ENCODE assay signal across 1 cellular context in genomic region chr5:132147663-132148062, GRCh38.
A peak's percentile ranks its signal among the peaks of the same experiment; 100 is the strongest.
TF ChIP-seq lines count a peak whose summit lies in the region.

No MANE protein-coding gene starts in this region.

TF ChIP-seq in K562, 482 proteins besides CTCF, POLR2A, EP300 and RAD21 (continued from another document and continues in another):
- TF ChIP-seq SMARCA4 (IDR thresholded peaks at IDR 0.05), result peak; percentile 43; the same call in 1 of the 2 replicates
- no peak for TF ChIP-seq KAT8 (IDR thresholded peaks at IDR 0.05; ENCODE audit: low read depth)
- no peak for TF ChIP-seq GTF2F1 (IDR thresholded peaks at IDR 0.05; ENCODE audit: low read depth, low read length)
- no peak for TF ChIP-seq RERE (CRISPR knock-in tag; IDR thresholded peaks at IDR 0.05; ENCODE audit: borderline replicate concordance)
- TF ChIP-seq, protein P1, sequence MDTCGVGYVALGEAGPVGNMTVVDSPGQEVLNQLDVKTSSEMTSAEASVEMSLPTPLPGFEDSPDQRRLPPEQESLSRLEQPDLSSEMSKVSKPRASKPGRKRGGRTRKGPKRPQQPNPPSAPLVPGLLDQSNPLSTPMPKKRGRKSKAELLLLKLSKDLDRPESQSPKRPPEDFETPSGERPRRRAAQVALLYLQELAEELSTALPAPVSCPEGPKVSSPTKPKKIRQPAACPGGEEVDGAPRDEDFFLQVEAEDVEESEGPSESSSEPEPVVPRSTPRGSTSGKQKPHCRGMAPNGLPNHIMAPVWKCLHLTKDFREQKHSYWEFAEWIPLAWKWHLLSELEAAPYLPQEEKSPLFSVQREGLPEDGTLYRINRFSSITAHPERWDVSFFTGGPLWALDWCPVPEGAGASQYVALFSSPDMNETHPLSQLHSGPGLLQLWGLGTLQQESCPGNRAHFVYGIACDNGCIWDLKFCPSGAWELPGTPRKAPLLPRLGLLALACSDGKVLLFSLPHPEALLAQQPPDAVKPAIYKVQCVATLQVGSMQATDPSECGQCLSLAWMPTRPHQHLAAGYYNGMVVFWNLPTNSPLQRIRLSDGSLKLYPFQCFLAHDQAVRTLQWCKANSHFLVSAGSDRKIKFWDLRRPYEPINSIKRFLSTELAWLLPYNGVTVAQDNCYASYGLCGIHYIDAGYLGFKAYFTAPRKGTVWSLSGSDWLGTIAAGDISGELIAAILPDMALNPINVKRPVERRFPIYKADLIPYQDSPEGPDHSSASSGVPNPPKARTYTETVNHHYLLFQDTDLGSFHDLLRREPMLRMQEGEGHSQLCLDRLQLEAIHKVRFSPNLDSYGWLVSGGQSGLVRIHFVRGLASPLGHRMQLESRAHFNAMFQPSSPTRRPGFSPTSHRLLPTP (IDR thresholded peaks at IDR 0.05; ENCODE audit: borderline replicate concordance, extremely low read depth, insufficient read length), result no peak
- no peak for TF ChIP-seq COPS2 (conservative IDR thresholded peaks at IDR 0.05)
- TF ChIP-seq SETDB1 (IDR thresholded peaks at IDR 0.05; ENCODE audit: low read length), result no peak
- no peak for TF ChIP-seq ZNF212 (CRISPR knock-in tag; IDR thresholded peaks at IDR 0.05)
- TF ChIP-seq ZFP1 (CRISPR knock-in tag; IDR thresholded peaks at IDR 0.05), result no peak
- TF ChIP-seq ZNF586 (CRISPR knock-in tag; conservative IDR thresholded peaks at IDR 0.05), result no peak
- TF ChIP-seq EZH2 (IDR thresholded peaks at IDR 0.05; ENCODE audit: borderline replicate concordance, low read depth, low read length), result no peak
- no peak for TF ChIP-seq TFE3 (CRISPR knock-in tag; IDR thresholded peaks at IDR 0.05)
- no peak for TF ChIP-seq POLR3A (IDR thresholded peaks at IDR 0.05; ENCODE audit: borderline replicate concordance, extremely low read depth, insufficient read depth, insufficient read length)
- TF ChIP-seq ETV5 (CRISPR knock-in tag; IDR thresholded peaks at IDR 0.05; ENCODE audit: low read depth), result no peak
- TF ChIP-seq NONO (IDR thresholded peaks at IDR 0.05; ENCODE audit: low read depth in 2 of 2, low read length in 1 of 2), result no peak
- TF ChIP-seq ETS1 (conservative IDR thresholded peaks at IDR 0.05; ENCODE audit: control insufficient read depth, low read depth, low read length), result no peak
- TF ChIP-seq, protein P2, sequence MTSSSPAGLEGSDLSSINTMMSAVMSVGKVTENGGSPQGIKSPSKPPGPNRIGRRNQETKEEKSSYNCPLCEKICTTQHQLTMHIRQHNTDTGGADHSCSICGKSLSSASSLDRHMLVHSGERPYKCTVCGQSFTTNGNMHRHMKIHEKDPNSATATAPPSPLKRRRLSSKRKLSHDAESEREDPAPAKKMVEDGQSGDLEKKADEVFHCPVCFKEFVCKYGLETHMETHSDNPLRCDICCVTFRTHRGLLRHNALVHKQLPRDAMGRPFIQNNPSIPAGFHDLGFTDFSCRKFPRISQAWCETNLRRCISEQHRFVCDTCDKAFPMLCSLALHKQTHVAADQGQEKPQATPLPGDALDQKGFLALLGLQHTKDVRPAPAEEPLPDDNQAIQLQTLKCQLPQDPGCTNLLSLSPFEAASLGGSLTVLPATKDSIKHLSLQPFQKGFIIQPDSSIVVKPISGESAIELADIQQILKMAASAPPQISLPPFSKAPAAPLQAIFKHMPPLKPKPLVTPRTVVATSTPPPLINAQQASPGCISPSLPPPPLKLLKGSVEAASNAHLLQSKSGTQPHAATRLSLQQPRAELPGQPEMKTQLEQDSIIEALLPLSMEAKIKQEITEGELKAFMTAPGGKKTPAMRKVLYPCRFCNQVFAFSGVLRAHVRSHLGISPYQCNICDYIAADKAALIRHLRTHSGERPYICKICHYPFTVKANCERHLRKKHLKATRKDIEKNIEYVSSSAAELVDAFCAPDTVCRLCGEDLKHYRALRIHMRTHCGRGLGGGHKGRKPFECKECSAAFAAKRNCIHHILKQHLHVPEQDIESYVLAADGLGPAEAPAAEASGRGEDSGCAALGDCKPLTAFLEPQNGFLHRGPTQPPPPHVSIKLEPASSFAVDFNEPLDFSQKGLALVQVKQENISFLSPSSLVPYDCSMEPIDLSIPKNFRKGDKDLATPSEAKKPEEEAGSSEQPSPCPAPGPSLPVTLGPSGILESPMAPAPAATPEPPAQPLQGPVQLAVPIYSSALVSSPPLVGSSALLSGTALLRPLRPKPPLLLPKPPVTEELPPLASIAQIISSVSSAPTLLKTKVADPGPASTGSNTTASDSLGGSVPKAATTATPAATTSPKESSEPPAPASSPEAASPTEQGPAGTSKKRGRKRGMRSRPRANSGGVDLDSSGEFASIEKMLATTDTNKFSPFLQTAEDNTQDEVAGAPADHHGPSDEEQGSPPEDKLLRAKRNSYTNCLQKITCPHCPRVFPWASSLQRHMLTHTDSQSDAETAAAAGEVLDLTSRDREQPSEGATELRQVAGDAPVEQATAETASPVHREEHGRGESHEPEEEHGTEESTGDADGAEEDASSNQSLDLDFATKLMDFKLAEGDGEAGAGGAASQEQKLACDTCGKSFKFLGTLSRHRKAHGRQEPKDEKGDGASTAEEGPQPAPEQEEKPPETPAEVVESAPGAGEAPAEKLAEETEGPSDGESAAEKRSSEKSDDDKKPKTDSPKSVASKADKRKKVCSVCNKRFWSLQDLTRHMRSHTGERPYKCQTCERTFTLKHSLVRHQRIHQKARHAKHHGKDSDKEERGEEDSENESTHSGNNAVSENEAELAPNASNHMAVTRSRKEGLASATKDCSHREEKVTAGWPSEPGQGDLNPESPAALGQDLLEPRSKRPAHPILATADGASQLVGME (CRISPR knock-in tag; IDR thresholded peaks at IDR 0.05), result no peak
- TF ChIP-seq ZNF143 (CRISPR knock-in tag; IDR thresholded peaks at IDR 0.05), result no peak
- no peak for TF ChIP-seq KAT2B (IDR thresholded peaks at IDR 0.05; ENCODE audit: low read depth, low read length)
- no peak for TF ChIP-seq TCFL5 (CRISPR knock-in tag; conservative IDR thresholded peaks at IDR 0.05)
- TF ChIP-seq TRIM24 (IDR thresholded peaks at IDR 0.05), result peak in 1 of 2 experiments; percentile 60; a peak in 2 of 4 replicates
- TF ChIP-seq EGR1 (conservative IDR thresholded peaks at IDR 0.05), result no peak
- TF ChIP-seq POLR2G (IDR thresholded peaks at IDR 0.05; ENCODE audit: low read depth, low read length), result no peak
- TF ChIP-seq TEAD4 (IDR thresholded peaks at IDR 0.05; ENCODE audit: low read length), result peak; percentile 59
- TF ChIP-seq TEAD4 (CRISPR knock-in tag; IDR thresholded peaks at IDR 0.05; ENCODE audit: borderline replicate concordance), result no peak
- TF ChIP-seq ZNF507 (tag; conservative IDR thresholded peaks at IDR 0.05), result no peak
- TF ChIP-seq ASH1L (IDR thresholded peaks at IDR 0.05; ENCODE audit: borderline replicate concordance, low read depth, partially characterized antibody), result no peak
- peak; percentile 38; the same call in 1 of the 2 replicates for TF ChIP-seq TAL1 (IDR thresholded peaks at IDR 0.05)
- TF ChIP-seq SMAD3 (CRISPR knock-in tag; conservative IDR thresholded peaks at IDR 0.05), result no peak
- no peak for TF ChIP-seq HNRNPH1 (optimal IDR thresholded peaks at IDR 0.05; ENCODE audit: low read depth, low read length)
- no peak for TF ChIP-seq ZC3H11A (IDR thresholded peaks at IDR 0.05; ENCODE audit: low read depth, low read length)
- TF ChIP-seq ZNF133 (CRISPR knock-in tag; IDR thresholded peaks at IDR 0.05), result no peak
- TF ChIP-seq RBM22 (IDR thresholded peaks at IDR 0.05; ENCODE audit: low read depth, low read length, poor library complexity, severe bottlenecking), result no peak
- peak; percentile 68 for TF ChIP-seq ZNF316 (IDR thresholded peaks at IDR 0.05)
- TF ChIP-seq ZNF75A (CRISPR knock-in tag; IDR thresholded peaks at IDR 0.05), result no peak
- TF ChIP-seq MAZ (CRISPR knock-in tag; conservative IDR thresholded peaks at IDR 0.05 in 1 of 2, IDR thresholded peaks at IDR 0.05 in 1 of 2), result no peak
- TF ChIP-seq IFI16 (CRISPR knock-in tag; IDR thresholded peaks at IDR 0.05), result no peak
- TF ChIP-seq CBX5 (IDR thresholded peaks at IDR 0.05; ENCODE audit: borderline replicate concordance, low read depth), result no peak
- no peak for TF ChIP-seq ZNF785 (CRISPR knock-in tag; IDR thresholded peaks at IDR 0.05)
- no peak for TF ChIP-seq SMC3 (conservative IDR thresholded peaks at IDR 0.05; ENCODE audit: insufficient read depth, low read depth, low read length)
- TF ChIP-seq ZNF668 (CRISPR knock-in tag; IDR thresholded peaks at IDR 0.05), result no peak
- TF ChIP-seq RCOR1 (IDR thresholded peaks at IDR 0.05; ENCODE audit: borderline replicate concordance in 1 of 2, low read depth in 2 of 2, low read length in 2 of 2), result no peak
- TF ChIP-seq NEUROD1 (IDR thresholded peaks at IDR 0.05; ENCODE audit: borderline replicate concordance, low read depth, low read length, partially characterized antibody), result no peak
- no peak for TF ChIP-seq ZC3H8 (IDR thresholded peaks at IDR 0.05)
- TF ChIP-seq NR4A1 (CRISPR knock-in tag; IDR thresholded peaks at IDR 0.05), result no peak
- no peak for TF ChIP-seq NR4A1 (tag; IDR thresholded peaks at IDR 0.05)
- peak; percentile 38; the same call in 1 of the 2 replicates for TF ChIP-seq CBFA2T2 (conservative IDR thresholded peaks at IDR 0.05)
- TF ChIP-seq BMI1 (IDR thresholded peaks at IDR 0.05; ENCODE audit: low read length), result no peak
- no peak for TF ChIP-seq ZNF274 (IDR thresholded peaks at IDR 0.05; ENCODE audit: borderline replicate concordance, low read depth, low read length)
- TF ChIP-seq, protein P3, sequence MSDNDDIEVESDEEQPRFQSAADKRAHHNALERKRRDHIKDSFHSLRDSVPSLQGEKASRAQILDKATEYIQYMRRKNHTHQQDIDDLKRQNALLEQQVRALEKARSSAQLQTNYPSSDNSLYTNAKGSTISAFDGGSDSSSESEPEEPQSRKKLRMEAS (CRISPR knock-in tag; IDR thresholded peaks at IDR 0.05), result no peak
- TF ChIP-seq ATF6 (CRISPR knock-in tag; IDR thresholded peaks at IDR 0.05), result no peak
